1 cellular context compared by ENCODE assay signal in genomic region chr19:35628565-35629331, GRCh38.
A peak's percentile ranks its signal among the peaks of the same experiment; 100 is the strongest.
TF ChIP-seq lines count a peak whose summit lies in the region.

TSS of gene RBM42 (plus strand) at chr19:35629036. CDS start at chr19:35629154, 118 bp downstream.

TF ChIP-seq in K562, 482 proteins besides CTCF, POLR2A, EP300 and RAD21 (continued from another document):
- TF ChIP-seq ZNF449 (CRISPR knock-in tag; IDR thresholded peaks at IDR 0.05) = 0 out of 2 replicates have a peak, but pooled peaks have one; percentile 63
- 0 out of 2 replicates have a peak, but pooled peaks have one; percentile 59 for TF ChIP-seq ZNF589 (CRISPR knock-in tag; IDR thresholded peaks at IDR 0.05; ENCODE audit: low read depth)
- TF ChIP-seq SNIP1 (IDR thresholded peaks at IDR 0.05; ENCODE audit: low read depth) = no peak
- no peak for TF ChIP-seq ZNF707 (CRISPR knock-in tag; conservative IDR thresholded peaks at IDR 0.05)
- TF ChIP-seq RAD51 (IDR thresholded peaks at IDR 0.05; ENCODE audit: borderline replicate concordance, low read depth) = no peak
- no peak for TF ChIP-seq ILK (tag; IDR thresholded peaks at IDR 0.05; ENCODE audit: borderline replicate concordance, low read depth)
- no peak for TF ChIP-seq ZNF609 (CRISPR knock-in tag; IDR thresholded peaks at IDR 0.05; ENCODE audit: borderline replicate concordance)
- TF ChIP-seq HNRNPUL1 (IDR thresholded peaks at IDR 0.05; ENCODE audit: low read length) = no peak
- TF ChIP-seq SIN3A (IDR thresholded peaks at IDR 0.05; ENCODE audit: borderline replicate concordance in 2 of 2, control insufficient read depth in 1 of 2, low read depth in 2 of 2, low read length in 2 of 2) = peak; percentile 83 to 95
- TF ChIP-seq ZNF695 (CRISPR knock-in tag; IDR thresholded peaks at IDR 0.05) = no peak
- TF ChIP-seq FOXK1 (CRISPR knock-in tag; IDR thresholded peaks at IDR 0.05; ENCODE audit: borderline replicate concordance) = 0 out of 2 replicates have a peak, but pooled peaks have one; percentile 74
- TF ChIP-seq LARP7 (IDR thresholded peaks at IDR 0.05) = no peak
- TF ChIP-seq, protein P1, sequence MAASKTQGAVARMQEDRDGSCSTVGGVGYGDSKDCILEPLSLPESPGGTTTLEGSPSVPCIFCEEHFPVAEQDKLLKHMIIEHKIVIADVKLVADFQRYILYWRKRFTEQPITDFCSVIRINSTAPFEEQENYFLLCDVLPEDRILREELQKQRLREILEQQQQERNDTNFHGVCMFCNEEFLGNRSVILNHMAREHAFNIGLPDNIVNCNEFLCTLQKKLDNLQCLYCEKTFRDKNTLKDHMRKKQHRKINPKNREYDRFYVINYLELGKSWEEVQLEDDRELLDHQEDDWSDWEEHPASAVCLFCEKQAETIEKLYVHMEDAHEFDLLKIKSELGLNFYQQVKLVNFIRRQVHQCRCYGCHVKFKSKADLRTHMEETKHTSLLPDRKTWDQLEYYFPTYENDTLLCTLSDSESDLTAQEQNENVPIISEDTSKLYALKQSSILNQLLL (CRISPR knock-in tag; IDR thresholded peaks at IDR 0.05; ENCODE audit: borderline replicate concordance) = no peak
- TF ChIP-seq NR2C2 (CRISPR knock-in tag; IDR thresholded peaks at IDR 0.05) = no peak
- peak; percentile 67 for TF ChIP-seq NR2C2 (tag; IDR thresholded peaks at IDR 0.05)
- TF ChIP-seq BRF2 (IDR thresholded peaks at IDR 0.05; ENCODE audit: borderline replicate concordance, insufficient read depth, insufficient read length) = no peak
- TF ChIP-seq CHD1 (IDR thresholded peaks at IDR 0.05; ENCODE audit: low read length) = peak; percentile 12
- no peak for TF ChIP-seq ILF3 (IDR thresholded peaks at IDR 0.05; ENCODE audit: borderline replicate concordance)
- no peak for TF ChIP-seq NFATC3 (IDR thresholded peaks at IDR 0.05)
- no peak for TF ChIP-seq TARDBP (IDR thresholded peaks at IDR 0.05)
- no peak for TF ChIP-seq CBFA2T2 (conservative IDR thresholded peaks at IDR 0.05)
- no peak for TF ChIP-seq ERF (CRISPR knock-in tag; IDR thresholded peaks at IDR 0.05)
- peak; percentile 82 for TF ChIP-seq NKRF (IDR thresholded peaks at IDR 0.05; ENCODE audit: borderline replicate concordance)
- TF ChIP-seq SAFB (IDR thresholded peaks at IDR 0.05; ENCODE audit: borderline replicate concordance, low read depth, low read length) = no peak
- peak; percentile 59; the same call in 1 of the 2 replicates for TF ChIP-seq ETV1 (tag; conservative IDR thresholded peaks at IDR 0.05; ENCODE audit: low read depth)
